In genomic region chr2:230505162-230505561, GRCh38 we compare ENCODE assay signal across 13 cellular contexts.
DNase-seq lines count a peak whose midpoint lies in the region; ATAC-seq lines count a peak whose summit lies in the region.
"Had no signal": no experiment of that assay in that cellular context is flagged by ENCODE, and none has a peak within 500 bp of the region (broad histone marks: within the 10 kb centered on the region; RNA-seq: fewer than 3 reads in every experiment).

No MANE protein-coding gene starts in this region.

- no peaks in the 10 kb centered on the region for H3K9me3 Mint-ChIP-seq in activated CD4-positive, alpha-beta T cell treated with anti-CD3 and anti-CD28 coated beads for 36 hours (ENCODE audit: low read depth)
- no peaks in the 10 kb centered on the region for H3K9me3 Mint-ChIP-seq in memory B cell

- intact Hi-C loops in activated CD4-positive, alpha-beta T cell treated with anti-CD3 and anti-CD28 coated beads for 36 hours (cut with DNase I, micrococcal nuclease) = no loop called here
- intact Hi-C loops in left ventricle myocardium superior (cut with micrococcal nuclease) (no loop called here), Right ventricle myocardium inferior (cut with DNase I) (no loop called here)

- CTCF ChIA-PET in activated CD4-positive, alpha-beta T cell treated with anti-CD3 and anti-CD28 coated beads for 36 hours (lab: Charles Lee) = no interaction called here

- peaks cover 56% of the 10 kb centered on the region for H3K36me3 Mint-ChIP-seq in activated CD4-positive, alpha-beta T cell treated with anti-CD3 and anti-CD28 coated beads for 36 hours (ENCODE audit: low read depth)
- H3K36me3 Mint-ChIP-seq in memory B cell = peaks cover 53% of the 10 kb centered on the region

- H3K4me3 Mint-ChIP-seq in activated CD4-positive, alpha-beta T cell treated with anti-CD3 and anti-CD28 coated beads for 36 hours = no peak overlapping the region
- no peak overlapping the region for H3K4me3 Mint-ChIP-seq in memory B cell

- POLR2A ChIA-PET in activated CD4-positive, alpha-beta T cell treated with anti-CD3 and anti-CD28 coated beads for 36 hours (lab: Charles Lee) = no interaction called here

- no peak overlapping the region for H3K27ac Mint-ChIP-seq in activated CD4-positive, alpha-beta T cell treated with anti-CD3 and anti-CD28 coated beads for 36 hours
- H3K27ac Mint-ChIP-seq in memory B cell = peak overlapping the region; percentile 49

- no peaks in the 10 kb centered on the region for H3K27me3 Mint-ChIP-seq in activated CD4-positive, alpha-beta T cell treated with anti-CD3 and anti-CD28 coated beads for 36 hours
- no peaks in the 10 kb centered on the region for H3K27me3 Mint-ChIP-seq in memory B cell

- H3K4me1 Mint-ChIP-seq in activated CD4-positive, alpha-beta T cell treated with anti-CD3 and anti-CD28 coated beads for 36 hours = no peaks in the 10 kb centered on the region
- H3K4me1 Mint-ChIP-seq in memory B cell = peaks cover 16% of the 10 kb centered on the region

- ATAC-seq in activated CD4-positive, alpha-beta T cell treated with anti-CD3 and anti-CD28 coated beads for 36 hours = peak; percentile 58
- ATAC-seq in GM21447 (IDR thresholded peaks at IDR 0.05; ENCODE audit: unreplicated experiment) (peak; percentile 91), HG03066 (IDR thresholded peaks at IDR 0.05; ENCODE audit: low read depth, unreplicated experiment) (peak; percentile 85), memory B cell (ENCODE audit: low read depth) (no peak), left ventricle myocardium superior (no peak), Right ventricle myocardium inferior (no peak)
- ATAC-seq: body of pancreas had no signal

- no peak for DNase-seq in activated CD4-positive, alpha-beta T cell treated with anti-CD3 and anti-CD28 coated beads for 36 hours
- no peak for DNase-seq in activated CD4-positive, alpha-beta T cell treated with anti-CD3 and anti-CD28 coated beads, Interleukin-2, amount 50 U/mL, for 48 hours
- no peak for DNase-seq in memory B cell (ENCODE audit: low spot score in 2 of 2)
- no peak for DNase-seq in left ventricle myocardium superior
- DNase-seq in Right ventricle myocardium inferior (ENCODE audit: missing footprints) = no peak
- DNase-seq in epidermal melanocyte (ENCODE audit: insufficient read length, low spot score) = no peak
- DNase-seq: activated T-cell treated with anti-CD3 and anti-CD28 coated beads, Interleukin-2, amount 50 U/mL, for 1 hour; body of pancreas; NCI-H2227 treated with DMSO at 0.1 percent for 48 hours; stimulated activated CD4-positive, alpha-beta T cell treated with anti-CD3 and anti-CD28 coated beads, Interleukin-2, amount 100 ng/mL, for 24 hours; stomach had no signal

Comparison
In these comparisons a context has a peak if more than half of its experiments do, and no peak if none do; other contexts are left out.
1. ATAC-seq: peak in activated CD4-positive, alpha-beta T cell treated with anti-CD3 and anti-CD28 coated beads for 36 hours (single experiment), GM21447 (single experiment) and HG03066 (single experiment); none in memory B cell (single experiment), left ventricle myocardium superior (single experiment) and Right ventricle myocardium inferior (single experiment).